28 cellular contexts compared by ENCODE assay signal in the genomic region with DNA sequence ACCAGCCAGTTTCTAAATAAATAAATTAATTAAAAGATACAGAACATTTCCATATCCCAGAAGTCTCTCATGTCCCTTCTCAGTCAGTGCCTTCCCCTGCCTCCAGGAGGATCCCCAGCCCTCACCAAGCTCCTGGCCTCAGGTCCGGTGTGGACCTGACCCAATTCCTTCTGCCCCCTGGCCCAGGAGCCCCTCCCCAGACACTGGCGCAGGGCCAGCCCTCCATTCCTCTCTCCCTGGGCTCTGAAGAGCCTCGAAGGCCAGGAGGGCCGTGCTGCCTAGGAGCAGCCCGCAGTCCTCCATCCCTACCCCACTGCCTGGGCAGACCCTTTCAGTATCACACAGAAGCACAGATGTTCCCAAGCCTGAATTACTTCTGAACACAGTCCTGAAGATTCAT.
"Had no signal": no experiment of that assay in that cellular context is flagged by ENCODE, and none has a peak within 500 bp of the region (broad histone marks: within the 10 kb centered on the region; RNA-seq: fewer than 3 reads in every experiment).

No MANE protein-coding gene starts in this region.

- H3K27me3 ChIP-seq: testis, thyroid gland, upper lobe of left lung, uterus, vagina had no signal

- FAIRE-seq: urothelium cell line had no signal

- H3K9me3 ChIP-seq: stomach, suprapubic skin, testis, thoracic aorta, thyroid gland, tibial artery, tibial nerve, transverse colon, upper lobe of left lung, upper lobe of right lung, uterus, vagina had no signal

- H3K27ac Mint-ChIP-seq: stimulated activated effector memory CD8-positive, alpha-beta T cell treated with anti-CD3 and anti-CD28 coated beads, Interleukin-12 subunit alpha, Interleukin-12 subunit beta, amount 100 ng/mL, for 72 hours; stimulated activated naive B cell treated with anti-CD40 and anti-IgM and Interleukin-4, amounts not matched to agents 10 μg/mL and 1 μg/mL and 100 μg/mL, for 72 hours; stimulated activated naive CD8-positive, alpha-beta T cell treated with anti-CD3 and anti-CD28 coated beads, Interleukin-15, Interleukin-2, amounts not matched to agents 100 ng/mL and 50 ng/mL, for 24 hours; type B pancreatic cell had no signal

- H3K4me1 Mint-ChIP-seq: stimulated activated effector memory CD8-positive, alpha-beta T cell treated with anti-CD3 and anti-CD28 coated beads, Interleukin-12 subunit alpha, Interleukin-12 subunit beta, amount 100 ng/mL, for 72 hours; stimulated activated naive B cell treated with anti-CD40 and anti-IgM and Interleukin-4, amounts not matched to agents 10 μg/mL and 1 μg/mL and 100 μg/mL, for 72 hours; stimulated activated naive CD8-positive, alpha-beta T cell treated with anti-CD3 and anti-CD28 coated beads, Interleukin-15, amount 100 ng/mL, for 72 hours had no signal

- ATAC-seq: stimulated activated effector memory CD8-positive, alpha-beta T cell treated with anti-CD3 and anti-CD28 coated beads, Interleukin-12 subunit alpha, Interleukin-12 subunit beta, amount 100 ng/mL, for 72 hours; stimulated activated naive B cell treated with anti-CD40 and anti-IgM and Interleukin-4, amounts not matched to agents 10 μg/mL and 1 μg/mL and 100 μg/mL, for 72 hours; stimulated activated naive CD8-positive, alpha-beta T cell treated with anti-CD3 and anti-CD28 coated beads, Interleukin-15, amount 100 ng/mL, for 72 hours; stimulated activated naive CD8-positive, alpha-beta T cell treated with anti-CD3 and anti-CD28 coated beads, Interleukin-15, Interleukin-2, amounts not matched to agents 100 U/mL and 50 U/mL, for 24 hours; upper lobe of right lung had no signal

- H3K36me3 ChIP-seq: stomach, suprapubic skin, thoracic aorta, thyroid gland, tibial artery, tibial nerve, transverse colon, upper lobe of left lung, upper lobe of right lung, uterus, vagina had no signal

- H3K9me3 Mint-ChIP-seq: stimulated activated effector memory CD8-positive, alpha-beta T cell treated with anti-CD3 and anti-CD28 coated beads, Interleukin-12 subunit alpha, Interleukin-12 subunit beta, amount 100 ng/mL, for 72 hours; stimulated activated naive B cell treated with anti-CD40 and anti-IgM and Interleukin-4, amounts not matched to agents 10 μg/mL and 1 μg/mL and 100 μg/mL, for 72 hours; stimulated activated naive CD8-positive, alpha-beta T cell treated with anti-CD3 and anti-CD28 coated beads, Interleukin-15, amount 100 ng/mL, for 72 hours; stimulated activated naive CD8-positive, alpha-beta T cell treated with anti-CD3 and anti-CD28 coated beads, Interleukin-15, Interleukin-2, amounts not matched to agents 100 ng/mL and 50 ng/mL, for 24 hours; type B pancreatic cell had no signal

- H3K4me3 Mint-ChIP-seq: stimulated activated effector memory CD8-positive, alpha-beta T cell treated with anti-CD3 and anti-CD28 coated beads, Interleukin-12 subunit alpha, Interleukin-12 subunit beta, amount 100 ng/mL, for 72 hours; stimulated activated naive B cell treated with anti-CD40 and anti-IgM and Interleukin-4, amounts not matched to agents 10 μg/mL and 1 μg/mL and 100 μg/mL, for 72 hours; stimulated activated naive CD8-positive, alpha-beta T cell treated with anti-CD3 and anti-CD28 coated beads, Interleukin-15, amount 100 ng/mL, for 72 hours; stimulated activated naive CD8-positive, alpha-beta T cell treated with anti-CD3 and anti-CD28 coated beads, Interleukin-15, Interleukin-2, amounts not matched to agents 100 ng/mL and 50 ng/mL, for 24 hours; type B pancreatic cell had no signal

- H3K4me3 ChIP-seq: stomach, suprapubic skin, testis, thoracic aorta, thyroid gland, tibial artery, tibial nerve, transverse colon, upper lobe of left lung, upper lobe of right lung, uterus, vagina had no signal

- H3K27ac ChIP-seq: stomach, suprapubic skin, testis, thoracic aorta, thyroid gland, tibial artery, tibial nerve, transverse colon, upper lobe of left lung, upper lobe of right lung, uterus, vagina had no signal

- DNase-seq: stimulated activated CD4-positive, alpha-beta T cell treated with anti-CD3 and anti-CD28 coated beads, Interleukin-2, amount 100 ng/mL, for 48 hours; stimulated activated CD4-positive, alpha-beta T cell treated with anti-CD3 and anti-CD28 coated beads, Interleukin-4, amount 100 ng/mL, for 1 hour; stimulated activated CD4-positive, alpha-beta T cell treated with anti-CD3 and anti-CD28 coated beads, Interleukin-4, amount 100 ng/mL, for 24 hours; stimulated activated CD4-positive, alpha-beta T cell treated with anti-CD3 and anti-CD28 coated beads, Interleukin-4, amount 100 ng/mL, for 4 hours; stimulated activated CD8-positive, alpha-beta memory T cell treated with anti-CD3 and anti-CD28 coated beads, Interleukin-4, amount 100 ng/mL, for 48 hours; stimulated activated naive B cell treated with anti-CD40 and anti-IgM and Interleukin-4, amounts not matched to agents 10 μg/mL and 1 μg/mL and 100 μg/mL, for 72 hours; stimulated activated naive CD4-positive, alpha-beta T cell; stimulated activated naive CD4-positive, alpha-beta T cell treated with Interleukin-2 at 50 U/mL for 16 hours; stimulated activated naive CD8-positive, alpha-beta T cell treated with anti-CD3 and anti-CD28 coated beads, Interleukin-15, amount 100 ng/mL, for 72 hours; stimulated activated naive CD8-positive, alpha-beta T cell treated with anti-CD3 and anti-CD28 coated beads, Interleukin-15, Interleukin-2, amounts not matched to agents 100 U/mL and 50 U/mL, for 24 hours; stomach; substantia nigra; testis; thyroid gland; tibial artery; transverse colon; trophoblast cell; upper lobe of left lung; upper lobe of right lung; uterus had no signal

- H3K36me3 Mint-ChIP-seq: stimulated activated effector memory CD8-positive, alpha-beta T cell treated with anti-CD3 and anti-CD28 coated beads, Interleukin-12 subunit alpha, Interleukin-12 subunit beta, amount 100 ng/mL, for 72 hours; stimulated activated naive B cell treated with anti-CD40 and anti-IgM and Interleukin-4, amounts not matched to agents 10 μg/mL and 1 μg/mL and 100 μg/mL, for 72 hours; type B pancreatic cell had no signal

- H3K4me1 ChIP-seq: stomach, suprapubic skin, testis, tibial artery, tibial nerve, transverse colon, upper lobe of left lung, upper lobe of right lung, uterus, vagina had no signal
